Comparison of ENCODE assay signal across 15 cellular contexts in genomic region chr9:13035822-13036221, GRCh38.
DNase-seq lines count a peak whose midpoint lies in the region; ATAC-seq lines count a peak whose summit lies in the region.
"Had no signal": no experiment of that assay in that cellular context is flagged by ENCODE, and none has a peak within 500 bp of the region (broad histone marks: within the 10 kb centered on the region; RNA-seq: fewer than 3 reads in every experiment).

No MANE protein-coding gene starts in this region.

- H2AFZ ChIP-seq in GM23248: no peak overlapping the region

- H3K36me3 ChIP-seq in GM23248 (ENCODE audit: low read depth): no peaks in the 10 kb centered on the region
- H3K36me3 ChIP-seq in MG63: no peaks in the 10 kb centered on the region

- no peaks in the 10 kb centered on the region for H3K9me2 ChIP-seq in GM23248 (ENCODE audit: insufficient read depth)

- in situ Hi-C loops in GM23248 (cut with MboI): no loop called here

- H3K4me1 ChIP-seq in GM23248 (ENCODE audit: insufficient read depth): 0 out of 2 replicates have a peak, but pooled peaks cover 4% of the 10 kb centered on the region
- H3K4me1 ChIP-seq: Caco-2 had no signal

- no peaks in the 10 kb centered on the region for H4K20me1 ChIP-seq in GM23248 (ENCODE audit: insufficient read depth)

- H3K4me2 ChIP-seq in GM23248 (ENCODE audit: unreplicated experiment): no peak overlapping the region

- H3K9me3 ChIP-seq in GM23248 (ENCODE audit: low read depth): no peaks in the 10 kb centered on the region
- H3K9me3 ChIP-seq in MG63: no peaks in the 10 kb centered on the region
- H3K9me3 ChIP-seq: Caco-2 had no signal

- DNase-seq in GM23248: peak; percentile 19
- DNase-seq in MG63: peak; percentile 75
- DNase-seq in myocyte (ENCODE audit: low read depth): peak; percentile 36
- DNase-seq in renal cortical epithelial cell (ENCODE audit: low read depth): peak; percentile 5
- DNase-seq in NCI-H187 treated with DMSO at 0.1 percent for 48 hours (lab: John Stamatoyannopoulos, UW): no peak
- no peak for DNase-seq in SHP77 (lab: John Stamatoyannopoulos, UW)
- DNase-seq: AML-193; Caco-2; CD4-positive, alpha-beta T cell; GOT3; H7; HFFc6 had no signal

- no peak overlapping the region for H3K9ac ChIP-seq in GM23248

- no peak for ATAC-seq in HG03280 (IDR thresholded peaks at IDR 0.05; ENCODE audit: unreplicated experiment)
- ATAC-seq: HCT116 had no signal

- H3F3A ChIP-seq in GM23248 (ENCODE audit: insufficient read depth): no peaks in the 10 kb centered on the region

- H3K4me3 ChIP-seq in GM23248 (no peak overlapping the region), MG63 (no peak overlapping the region)

- no peaks in the 10 kb centered on the region for H3K79me2 ChIP-seq in GM23248 (ENCODE audit: insufficient read depth)

- H3K27ac ChIP-seq in GM23248: no peak overlapping the region
- H3K27ac ChIP-seq: C4-2B had no signal

- H3K27me3 ChIP-seq in GM23248 (replicated peaks; ENCODE audit: insufficient read depth) (no peaks in the 10 kb centered on the region), MG63 (0 out of 2 replicates have a peak, but pooled peaks cover 6% of the 10 kb centered on the region)

Comparison
In these comparisons a context has a peak if more than half of its experiments do, and no peak if none do; other contexts are left out.
1. DNase-seq: peak in GM23248 (single experiment), MG63 (single experiment), myocyte (single experiment) and renal cortical epithelial cell (single experiment); none in NCI-H187 treated with DMSO at 0.1 percent for 48 hours (single experiment) and SHP77 (0 of 2).